ENCODE assay signal across 8 cellular contexts in genomic region chr16:89720520-89720858, GRCh38. TPM values are rescaled to one million over a fixed set of nuclear protein-coding genes. Genes with fewer than 3 reads are reported as not detected.
A peak's percentile ranks its signal among the peaks of the same experiment; 100 is the strongest.
DNase-seq lines count a peak whose midpoint lies in the region; ATAC-seq and TF ChIP-seq lines count a peak whose summit lies in the region.

No MANE protein-coding gene starts in this region.

- peaks cover 63% of the 10 kb centered on the region for H3K36me3 Mint-ChIP-seq in dendritic cell treated with granulocyte-macrophage colony-stimulating factor and Interleukin-4, amounts not matched to agents 40 ng/mL and 50 ng/mL, for 4 days (ENCODE audit: low read depth)
- H3K36me3 Mint-ChIP-seq in memory B cell = peaks cover 5% of the 10 kb centered on the region

- no peaks in the 10 kb centered on the region for H3K9me2 ChIP-seq in MM.1S (replicated peaks; ENCODE audit: insufficient read depth, low read length)

- TF ChIP-seq CTCF in GM12864 (IDR thresholded peaks at IDR 0.05; ENCODE audit: low read depth, low read length, missing control alignments) = no peak
- TF ChIP-seq CTCF in MM.1S (IDR thresholded peaks at IDR 0.05; ENCODE audit: low read length) = no peak
- TF ChIP-seq CTCF in vagina (IDR thresholded peaks at IDR 0.05) = no peak

- no peaks in the 10 kb centered on the region for H3K27me3 Mint-ChIP-seq in dendritic cell treated with granulocyte-macrophage colony-stimulating factor and Interleukin-4, amounts not matched to agents 40 ng/mL and 50 ng/mL, for 4 days
- H3K27me3 Mint-ChIP-seq in memory B cell = no peaks in the 10 kb centered on the region

- H3K9me3 ChIP-seq in MM.1S (replicated peaks; ENCODE audit: insufficient read depth, low read length) (no peaks in the 10 kb centered on the region), vagina (no peaks in the 10 kb centered on the region)

- H3K4me1 ChIP-seq in MM.1S (ENCODE audit: low read length) = 0 out of 2 replicates have a peak, but pooled peaks cover 7% of the 10 kb centered on the region
- H3K4me1 ChIP-seq in vagina = peaks cover 40% of the 10 kb centered on the region

- intact Hi-C loops in dendritic cell treated with granulocyte-macrophage colony-stimulating factor and Interleukin-4, amounts not matched to agents 40 ng/mL and 50 ng/mL, for 4 days (cut with micrococcal nuclease) = no loop called here
- intact Hi-C loops in vagina (cut with DNase I) = loop anchor here (5.0 kb wide), 1 partner anchor 978 kb away; no protein-coding TSS in a partner anchor

- peak overlapping the region; percentile 42; the same call in 1 of the 2 replicates for H3K9ac ChIP-seq in MM.1S (ENCODE audit: low read length)

- no peaks in the 10 kb centered on the region for H3K9me3 Mint-ChIP-seq in dendritic cell treated with granulocyte-macrophage colony-stimulating factor and Interleukin-4, amounts not matched to agents 40 ng/mL and 50 ng/mL, for 4 days
- no peaks in the 10 kb centered on the region for H3K9me3 Mint-ChIP-seq in memory B cell

- H3K36me3 ChIP-seq in MM.1S (replicated peaks; ENCODE audit: insufficient read depth, low read length) (no peaks in the 10 kb centered on the region), vagina (peaks cover 0 to 17% of the 10 kb centered on the region in 2 donors)

- no peaks in the 10 kb centered on the region for H4K20me1 ChIP-seq in MM.1S (ENCODE audit: insufficient read depth, low read length)

- peak overlapping the region; percentile 91 for H3K27ac Mint-ChIP-seq in dendritic cell treated with granulocyte-macrophage colony-stimulating factor and Interleukin-4, amounts not matched to agents 40 ng/mL and 50 ng/mL, for 4 days
- H3K27ac Mint-ChIP-seq in memory B cell = no peak overlapping the region

- H3K4me3 ChIP-seq in GM12864 (ENCODE audit: low read depth, low read length) (peak overlapping the region; percentile 55), MM.1S (ENCODE audit: low read length) (peak overlapping the region; percentile 76), vagina (peak overlapping the region; percentile 80 to 91)

- ATAC-seq in GM21825 (IDR thresholded peaks at IDR 0.05; ENCODE audit: unreplicated experiment) (peak; percentile 19), memory B cell (ENCODE audit: low read depth) (no peak)

- TF ChIP-seq POLR2A in vagina (IDR thresholded peaks at IDR 0.05) = no peak

- H3K27me3 ChIP-seq in MM.1S (replicated peaks; ENCODE audit: insufficient read depth, low read length) = no peaks in the 10 kb centered on the region
- no peaks in the 10 kb centered on the region for H3K27me3 ChIP-seq in vagina

- DNase-seq in GM12864 (ENCODE audit: low read depth) = no peak
- DNase-seq in MM.1S = no peak
- no peak for DNase-seq in memory B cell (ENCODE audit: low spot score in 2 of 2)
- DNase-seq in vagina (ENCODE audit: extremely low spot score in 2 of 2) = no peak
- DNase-seq in OCI-M2 (lab: John Stamatoyannopoulos, UW; ENCODE audit: unreplicated experiment) = no peak
- no peak for DNase-seq in activated CD4-positive, alpha-beta T cell treated with anti-CD3 and anti-CD28 coated beads for 48 hours

- H3K4me1 Mint-ChIP-seq in dendritic cell treated with granulocyte-macrophage colony-stimulating factor and Interleukin-4, amounts not matched to agents 40 ng/mL and 50 ng/mL, for 4 days (ENCODE audit: low read depth) = peaks cover 59% of the 10 kb centered on the region
- peaks cover 19% of the 10 kb centered on the region for H3K4me1 Mint-ChIP-seq in memory B cell

- H3K27ac ChIP-seq in MM.1S (ENCODE audit: low read length) (peak overlapping the region; percentile 10; the same call in 1 of the 2 replicates), vagina (peak overlapping the region; percentile 97)

- peak overlapping the region; percentile 59; the same call in 1 of the 2 replicates for H3K4me2 ChIP-seq in MM.1S (ENCODE audit: low read depth, low read length)

- H2AFZ ChIP-seq in MM.1S (ENCODE audit: low read length) = no peak overlapping the region

- peaks cover 15% of the 10 kb centered on the region for H3F3A ChIP-seq in MM.1S (ENCODE audit: insufficient read depth, low read length)

- H3K4me3 Mint-ChIP-seq in dendritic cell treated with granulocyte-macrophage colony-stimulating factor and Interleukin-4, amounts not matched to agents 40 ng/mL and 50 ng/mL, for 4 days = peak overlapping the region; percentile 80
- peak overlapping the region; percentile 73 for H3K4me3 Mint-ChIP-seq in memory B cell

- H3K79me2 ChIP-seq in MM.1S (ENCODE audit: low read length) = peaks cover 26% of the 10 kb centered on the region

RNA-seq across cellular contexts. Expression of gene VPS9D1, which starts 0.2 kb away (rescaled TPM):
- 10.1 TPM for total RNA-seq in vagina

RNA-seq across cellular contexts. Expression of gene ZNF276, which starts 0.8 kb away (rescaled TPM):
- 57.0 TPM for total RNA-seq in vagina

RNA-seq across cellular contexts. Expression of gene SPATA2L, which starts 19.0 kb away (rescaled TPM):
- total RNA-seq in vagina = 16.2 TPM

RNA-seq across cellular contexts. Expression of gene CDK10, which starts 34.0 kb away (rescaled TPM):
- 44.0 TPM for total RNA-seq in vagina
